In the genomic region with DNA sequence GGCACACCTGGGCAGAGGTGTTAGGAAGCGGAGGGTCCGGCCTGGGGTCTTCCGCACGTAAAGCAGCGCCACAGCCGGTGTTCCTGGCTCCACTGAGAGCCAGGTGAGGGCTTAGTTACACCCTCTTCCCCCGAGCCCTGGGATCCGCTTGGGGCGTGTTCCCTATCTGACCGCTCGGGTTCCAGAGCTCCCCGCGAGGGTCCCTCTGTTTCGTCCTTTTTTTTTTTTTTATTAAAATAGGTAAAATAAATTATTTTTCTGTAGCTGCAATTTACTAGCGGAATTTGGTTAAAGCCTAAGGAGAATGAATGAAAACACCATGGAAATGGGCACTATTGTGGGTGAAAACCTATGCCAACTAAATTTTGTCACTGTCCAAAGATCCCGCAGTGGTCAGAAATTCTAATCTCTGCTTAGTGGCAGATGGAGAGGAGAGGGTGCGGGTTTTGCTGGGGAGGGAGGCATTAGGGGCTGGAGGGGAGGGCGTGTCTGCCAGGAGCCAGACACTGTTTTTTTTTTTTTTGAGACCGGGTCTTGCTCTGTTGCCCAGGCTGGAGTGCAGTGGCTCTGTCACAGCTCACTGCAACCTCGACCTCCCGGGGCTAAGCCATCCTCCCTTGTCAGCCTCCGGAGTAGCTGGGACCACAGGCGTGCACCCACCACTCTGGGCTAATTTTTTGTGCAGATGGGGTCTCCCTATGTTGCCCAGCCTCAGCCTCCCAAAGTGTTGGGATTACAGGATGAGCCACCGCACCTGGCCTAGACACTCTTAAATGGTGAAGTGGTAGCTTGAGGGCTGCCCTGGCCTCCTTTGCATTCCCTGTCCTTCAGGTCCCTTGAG, we compare ENCODE assay signal across 2 cellular contexts.
TF ChIP-seq lines count a peak whose summit lies in the region.

No MANE protein-coding gene starts in this region.

TF ChIP-seq in endothelial cell of umbilical vein, 7 proteins besides CTCF, POLR2A, EP300 and RAD21:
- TF ChIP-seq, protein P1, sequence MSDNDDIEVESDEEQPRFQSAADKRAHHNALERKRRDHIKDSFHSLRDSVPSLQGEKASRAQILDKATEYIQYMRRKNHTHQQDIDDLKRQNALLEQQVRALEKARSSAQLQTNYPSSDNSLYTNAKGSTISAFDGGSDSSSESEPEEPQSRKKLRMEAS (IDR thresholded peaks at IDR 0.05; ENCODE audit: insufficient read depth, insufficient read length): no peak
- TF ChIP-seq EZH2 (IDR thresholded peaks at IDR 0.05; ENCODE audit: borderline replicate concordance, low read depth, low read length, severe bottlenecking): no peak
- no peak for TF ChIP-seq MYC (IDR thresholded peaks at IDR 0.05; ENCODE audit: low read depth, low read length)
- no peak for TF ChIP-seq GATA2 (IDR thresholded peaks at IDR 0.05; ENCODE audit: insufficient read depth, insufficient read length, low read depth, low read length)
- no peak for TF ChIP-seq FOS (IDR thresholded peaks at IDR 0.05; ENCODE audit: borderline replicate concordance, insufficient read depth, low read length)
- TF ChIP-seq POLR2AphosphoS5 (IDR thresholded peaks at IDR 0.05; ENCODE audit: insufficient read depth, low read depth, low read length): no peak

TF ChIP-seq in neural cell, 6 proteins besides CTCF, POLR2A, EP300 and RAD21 (continued from another document):
- TF ChIP-seq, protein P2, sequence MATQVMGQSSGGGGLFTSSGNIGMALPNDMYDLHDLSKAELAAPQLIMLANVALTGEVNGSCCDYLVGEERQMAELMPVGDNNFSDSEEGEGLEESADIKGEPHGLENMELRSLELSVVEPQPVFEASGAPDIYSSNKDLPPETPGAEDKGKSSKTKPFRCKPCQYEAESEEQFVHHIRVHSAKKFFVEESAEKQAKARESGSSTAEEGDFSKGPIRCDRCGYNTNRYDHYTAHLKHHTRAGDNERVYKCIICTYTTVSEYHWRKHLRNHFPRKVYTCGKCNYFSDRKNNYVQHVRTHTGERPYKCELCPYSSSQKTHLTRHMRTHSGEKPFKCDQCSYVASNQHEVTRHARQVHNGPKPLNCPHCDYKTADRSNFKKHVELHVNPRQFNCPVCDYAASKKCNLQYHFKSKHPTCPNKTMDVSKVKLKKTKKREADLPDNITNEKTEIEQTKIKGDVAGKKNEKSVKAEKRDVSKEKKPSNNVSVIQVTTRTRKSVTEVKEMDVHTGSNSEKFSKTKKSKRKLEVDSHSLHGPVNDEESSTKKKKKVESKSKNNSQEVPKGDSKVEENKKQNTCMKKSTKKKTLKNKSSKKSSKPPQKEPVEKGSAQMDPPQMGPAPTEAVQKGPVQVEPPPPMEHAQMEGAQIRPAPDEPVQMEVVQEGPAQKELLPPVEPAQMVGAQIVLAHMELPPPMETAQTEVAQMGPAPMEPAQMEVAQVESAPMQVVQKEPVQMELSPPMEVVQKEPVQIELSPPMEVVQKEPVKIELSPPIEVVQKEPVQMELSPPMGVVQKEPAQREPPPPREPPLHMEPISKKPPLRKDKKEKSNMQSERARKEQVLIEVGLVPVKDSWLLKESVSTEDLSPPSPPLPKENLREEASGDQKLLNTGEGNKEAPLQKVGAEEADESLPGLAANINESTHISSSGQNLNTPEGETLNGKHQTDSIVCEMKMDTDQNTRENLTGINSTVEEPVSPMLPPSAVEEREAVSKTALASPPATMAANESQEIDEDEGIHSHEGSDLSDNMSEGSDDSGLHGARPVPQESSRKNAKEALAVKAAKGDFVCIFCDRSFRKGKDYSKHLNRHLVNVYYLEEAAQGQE (IDR thresholded peaks at IDR 0.05; ENCODE audit: borderline replicate concordance): no peak
- TF ChIP-seq POLR2AphosphoS5 (IDR thresholded peaks at IDR 0.05) (no peak), TAF1 (IDR thresholded peaks at IDR 0.05; ENCODE audit: low read depth) (no peak), EZH2 (IDR thresholded peaks at IDR 0.05; ENCODE audit: borderline replicate concordance, insufficient read depth, low read length, poor library complexity, severe bottlenecking) (no peak)
